In genomic region chr22:44207173-44207980, GRCh38 we compare ENCODE assay signal across 15 cellular contexts. TPM values are rescaled to one million over a fixed set of nuclear protein-coding genes. Genes with fewer than 3 reads are reported as not detected.
"Had no signal": no experiment of that assay in that cellular context is flagged by ENCODE, and none has a peak within 500 bp of the region (broad histone marks: within the 10 kb centered on the region; RNA-seq: fewer than 3 reads in every experiment).

No MANE protein-coding gene starts in this region.

- H3K27ac ChIP-seq: brain microvascular endothelial cell, foreskin keratinocyte, neutrophil, SJSA1, skin epidermis, thoracic aorta, upper lobe of right lung had no signal

- H3K36me3 ChIP-seq: brain microvascular endothelial cell, SJSA1, thoracic aorta, upper lobe of right lung had no signal

- H3K27me3 ChIP-seq: brain microvascular endothelial cell, neutrophil, SJSA1, upper lobe of right lung had no signal

- H3K4me1 ChIP-seq: foreskin keratinocyte, upper lobe of right lung had no signal

- H3K9me3 ChIP-seq: neutrophil, SJSA1 had no signal

- H3K4me3 ChIP-seq: SJSA1, skin epidermis, thoracic aorta, upper lobe of right lung had no signal

- DNase-seq: activated CD4-positive, alpha-beta T cell treated with anti-CD3 and anti-CD28 coated beads for 1 hour; activated CD4-positive, alpha-beta T cell treated with anti-CD3 and anti-CD28 coated beads, Interleukin-2, amount 50 U/mL, for 4 hours; activated T-cell treated with anti-CD3 and anti-CD28 coated beads, Interleukin-2, amount 50 U/mL, for 1 hour; brain microvascular endothelial cell; effector memory CD4-positive, alpha-beta T cell; foreskin keratinocyte; retina; stimulated activated CD4-positive, alpha-beta T cell treated with anti-CD3 and anti-CD28 coated beads, Interleukin-15, amount 100 ng/mL, for 24 hours; stimulated activated CD4-positive, alpha-beta T cell treated with anti-CD3 and anti-CD28 coated beads, Interleukin-4, amount 100 ng/mL, for 1 hour; stimulated activated naive CD4-positive, alpha-beta T cell treated with Interleukin-2 at 50 U/mL for 16 hours; upper lobe of right lung had no signal

- ATAC-seq: foreskin keratinocyte, upper lobe of right lung had no signal

RNA-seq across cellular contexts. Expression of gene PARVG, which starts 26.7 kb away (rescaled TPM):
- total RNA-seq: foreskin keratinocyte, SJSA1 had no signal
- polyA plus RNA-seq: foreskin keratinocyte had no signal
